9 cellular contexts compared by ENCODE assay signal in the genomic region with DNA sequence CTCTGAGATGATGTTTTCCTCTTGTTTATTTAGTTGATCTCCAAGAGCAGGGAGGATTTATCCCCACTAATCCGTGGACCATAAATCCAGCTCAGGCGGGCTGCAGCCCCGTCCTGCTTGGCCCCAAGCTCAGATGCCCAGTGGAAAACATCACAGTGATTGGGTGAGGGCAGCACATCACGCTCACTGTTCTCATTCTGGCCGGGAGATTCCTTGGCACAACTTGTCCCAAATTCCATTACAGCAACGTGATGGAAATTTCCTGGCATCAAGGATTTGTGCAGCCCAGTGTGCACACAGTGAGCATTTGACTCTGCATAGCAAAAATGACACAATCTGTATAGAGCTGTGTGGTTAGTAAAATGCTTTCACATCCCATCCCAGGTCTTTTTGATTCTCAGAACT.
DNase-seq lines count a peak whose midpoint lies in the region; ATAC-seq and TF ChIP-seq lines count a peak whose summit lies in the region.
"Had no signal": no experiment of that assay in that cellular context is flagged by ENCODE, and none has a peak within 500 bp of the region (broad histone marks: within the 10 kb centered on the region; RNA-seq: fewer than 3 reads in every experiment).

No MANE protein-coding gene starts in this region.

- H3K9me3 ChIP-seq in AG04450 (ENCODE audit: control insufficient read depth, insufficient read depth, low read length) (peaks cover 6% of the 10 kb centered on the region; the same call in 1 of the 2 replicates), RWPE2 (ENCODE audit: severe bottlenecking) (no peaks in the 10 kb centered on the region)
- H3K9me3 ChIP-seq: thyroid gland had no signal

- DNase-seq in AG04450 (ENCODE audit: low read depth, low spot score) (peak; percentile 81), RWPE2 (ENCODE audit: low spot score) (no peak), fibroblast of the aortic adventitia (ENCODE audit: low read depth) (peak; percentile 93), nucleus accumbens (lab: John Stamatoyannopoulos, UW) (peak in 42 of 56 donors; percentile 9 to 75 (median 50)), NCI-H69 (lab: John Stamatoyannopoulos, UW) (no peak)

- POLR2A ChIA-PET in AG04450 (lab: Yijun Ruan, JAX), result interaction anchor here (0.8 to 1.4 kb wide), 4 partner anchors 31 to 60 kb away, joined by 3 to 4 read pairs (median 3); no protein-coding TSS in a partner anchor

- H3K4me1 ChIP-seq in RWPE2 (ENCODE audit: insufficient read depth, poor library complexity, severe bottlenecking), result peaks cover 10% of the 10 kb centered on the region

- CTCF ChIA-PET in AG04450 (lab: Charles Lee), result no interaction called here

- H3K27ac ChIP-seq in AG04450 (ENCODE audit: low read depth, low read length), result no peak overlapping the region
- no peak overlapping the region for H3K27ac ChIP-seq in RWPE2 (ENCODE audit: poor library complexity, severe bottlenecking)
- H3K27ac ChIP-seq: thyroid gland had no signal

- no peak overlapping the region for H3K4me3 ChIP-seq in AG04450 (ENCODE audit: low read depth, low read length)
- H3K4me3 ChIP-seq in RWPE2 (ENCODE audit: severe bottlenecking), result no peak overlapping the region
- no peak overlapping the region for H3K4me3 ChIP-seq in fibroblast of the aortic adventitia (ENCODE audit: low read depth, low read length)
- H3K4me3 ChIP-seq: thyroid gland had no signal

- peak; percentile 17; the same call in 1 of the 3 replicates for ATAC-seq in RWPE2 (ENCODE audit: low read depth)
- ATAC-seq in HG03108 (IDR thresholded peaks at IDR 0.05; ENCODE audit: unreplicated experiment), result no peak
- ATAC-seq in HG03460 (IDR thresholded peaks at IDR 0.05; ENCODE audit: unreplicated experiment), result no peak
- no peak for ATAC-seq in HG03571 (IDR thresholded peaks at IDR 0.05; ENCODE audit: unreplicated experiment)

- no peaks in the 10 kb centered on the region for H3K36me3 ChIP-seq in RWPE2 (ENCODE audit: low read depth)
- H3K36me3 ChIP-seq: thyroid gland had no signal

- TF ChIP-seq CTCF in AG04450 (IDR thresholded peaks at IDR 0.05; ENCODE audit: low read depth, low read length) (no peak), RWPE2 (IDR thresholded peaks at IDR 0.05; ENCODE audit: poor library complexity, severe bottlenecking) (no peak), fibroblast of the aortic adventitia (IDR thresholded peaks at IDR 0.05; ENCODE audit: insufficient read depth, low read length) (no peak)

- H3K27me3 ChIP-seq in AG04450 (ENCODE audit: control insufficient read depth, insufficient read depth, low read length), result peaks cover 4% of the 10 kb centered on the region
- no peaks in the 10 kb centered on the region for H3K27me3 ChIP-seq in RWPE2 (ENCODE audit: insufficient read depth, poor library complexity, severe bottlenecking)
- H3K27me3 ChIP-seq: thyroid gland had no signal

Comparison
In these comparisons a context has a peak if more than half of its experiments do, and no peak if none do; other contexts are left out.
1. DNase-seq: peak in AG04450 (single experiment), fibroblast of the aortic adventitia (single experiment) and nucleus accumbens (42 of 56); none in RWPE2 (single experiment) and NCI-H69 (single experiment).